ENCODE assay signal across 9 cellular contexts in the genomic region with DNA sequence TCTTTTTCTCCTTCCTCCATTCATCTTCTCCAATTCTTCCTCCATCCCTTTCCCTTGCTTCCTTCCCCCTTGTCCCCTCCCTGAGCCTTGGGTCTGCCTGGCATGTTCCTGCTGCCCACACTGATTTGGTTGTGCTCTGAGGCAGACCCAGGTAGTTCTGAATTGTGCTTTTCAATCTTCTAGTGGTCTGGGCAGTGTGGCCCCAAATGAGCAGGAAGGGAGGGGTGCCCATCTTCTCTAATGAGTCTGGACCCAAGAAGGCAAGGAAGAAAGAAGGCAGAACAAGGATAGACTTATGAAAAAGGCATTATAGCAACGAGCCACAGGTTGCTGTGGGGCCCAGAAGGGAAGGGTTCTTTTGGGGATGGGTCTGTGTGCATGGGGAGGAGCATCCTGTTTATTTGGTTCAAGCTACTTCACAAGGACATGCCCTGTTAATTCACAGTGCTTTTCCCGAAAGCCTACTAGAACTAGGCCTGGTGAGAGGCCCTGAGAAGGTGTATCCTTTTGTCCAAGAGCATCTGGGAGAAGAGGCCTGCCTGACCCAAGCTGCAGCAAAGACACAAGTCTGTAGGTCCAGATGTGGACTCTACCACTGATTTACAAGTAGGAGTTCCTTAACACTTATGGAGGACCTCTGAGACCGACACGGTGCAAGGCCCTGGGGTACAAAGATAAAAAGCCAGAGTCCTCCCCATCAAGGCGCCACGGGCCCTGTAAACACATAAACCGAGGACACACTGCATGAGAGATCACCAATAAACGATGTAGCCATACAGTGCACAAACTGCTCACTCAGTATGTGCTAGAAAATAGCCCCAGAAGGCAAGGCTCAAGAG. TPM values are rescaled to one million over a fixed set of nuclear protein-coding genes. Genes with fewer than 3 reads are reported as not detected.
DNase-seq lines count a peak whose midpoint lies in the region; ATAC-seq and TF ChIP-seq lines count a peak whose summit lies in the region.
"Had no signal": no experiment of that assay in that cellular context is flagged by ENCODE, and none has a peak within 500 bp of the region (broad histone marks: within the 10 kb centered on the region; RNA-seq: fewer than 3 reads in every experiment).

No MANE protein-coding gene starts in this region.

- no peaks in the 10 kb centered on the region for H3K27me3 Mint-ChIP-seq in naive thymus-derived CD4-positive, alpha-beta T cell

- DNase-seq in AG10803 (ENCODE audit: low read depth) = peak; percentile 15
- peak; percentile 42 for DNase-seq in Karpas-422
- DNase-seq in colonic mucosa = peak; percentile 33
- DNase-seq in naive thymus-derived CD4-positive, alpha-beta T cell = no peak
- no peak for DNase-seq in NCI-H1930 (lab: John Stamatoyannopoulos, UW)
- no peak for DNase-seq in DMS153 treated with DMSO at 0.1 percent for 48 hours (lab: John Stamatoyannopoulos, UW; ENCODE audit: unreplicated experiment)
- DNase-seq in NCI-H187 (lab: John Stamatoyannopoulos, UW) = no peak
- DNase-seq: activated CD4-positive, alpha-beta T cell treated with anti-CD3 and anti-CD28 coated beads, Interleukin-2, amount 50 U/mL, for 48 hours had no signal

- H3K4me1 Mint-ChIP-seq in naive thymus-derived CD4-positive, alpha-beta T cell = peaks cover 33 to 57% (median 52%) of the 10 kb centered on the region in 7 donors

- no peaks in the 10 kb centered on the region for H3K9me3 Mint-ChIP-seq in naive thymus-derived CD4-positive, alpha-beta T cell

- H4K20me1 ChIP-seq in Karpas-422 (ENCODE audit: insufficient read depth, low read depth, low read length) = no peaks in the 10 kb centered on the region

- POLR2A ChIA-PET in naive thymus-derived CD4-positive, alpha-beta T cell (lab: Charles Lee) = interaction anchor here (1.1 to 6.2 kb wide), 6 partner anchors 15 to 157 kb away, joined by 3 to 62 read pairs (median 19); partner anchors contain the start of gene SRSF5

- TF ChIP-seq CTCF in AG10803 (conservative IDR thresholded peaks at IDR 0.05; ENCODE audit: low read length) (no peak), colonic mucosa (IDR thresholded peaks at IDR 0.05) (no peak)

- intact Hi-C loops in colonic mucosa (cut with DNase I) = no loop called here
- intact Hi-C loops in naive thymus-derived CD4-positive, alpha-beta T cell (cut with micrococcal nuclease) = loop anchor here (2.0 to 10.0 kb wide), 11 partner anchors 15 to 1935 kb away; partner anchors contain the start of genes ACTN1 (in 1 of the 2), DCAF5 (in 1 of the 2), ERH (in 1 of the 2) and MAP3K9 (in 1 of the 2)

- peak overlapping the region; percentile 86 to 97 (median 90) for H3K4me3 Mint-ChIP-seq in naive thymus-derived CD4-positive, alpha-beta T cell

- no peaks in the 10 kb centered on the region for H3K27me3 ChIP-seq in Karpas-422 (ENCODE audit: low read length)
- H3K27me3 ChIP-seq in colonic mucosa = no peaks in the 10 kb centered on the region
- H3K27me3 ChIP-seq in naive thymus-derived CD4-positive, alpha-beta T cell (ENCODE audit: control insufficient read depth in 2 of 2, insufficient read depth in 2 of 2, low read length in 2 of 2) = no peaks in the 10 kb centered on the region

- H3K4me3 ChIP-seq in AG10803 (ENCODE audit: low read length) (peak overlapping the region; percentile 72), Karpas-422 (ENCODE audit: low read length) (peak overlapping the region; percentile 79), colonic mucosa (peak overlapping the region; percentile 22)
- peak overlapping the region; percentile 84 for H3K4me3 ChIP-seq in naive thymus-derived CD4-positive, alpha-beta T cell (ENCODE audit: low read length)

- H3K27ac ChIP-seq in Karpas-422 (ENCODE audit: low read length) (peak overlapping the region; percentile 69), colonic mucosa (peak overlapping the region; percentile 63)
- H3K27ac ChIP-seq in naive thymus-derived CD4-positive, alpha-beta T cell (ENCODE audit: low read depth, low read length) = peak overlapping the region; percentile 81

- CTCF ChIA-PET in naive thymus-derived CD4-positive, alpha-beta T cell (lab: Charles Lee) = interaction anchor here (1.2 kb wide), 1 partner anchor 13 kb away, joined by 3 read pairs; no protein-coding TSS in a partner anchor

- peak overlapping the region; percentile 96 for H3K4me2 ChIP-seq in Karpas-422 (ENCODE audit: low read depth, low read length, poor library complexity, severe bottlenecking)

- peak overlapping the region; percentile 88 to 96 (median 93) for H3K27ac Mint-ChIP-seq in naive thymus-derived CD4-positive, alpha-beta T cell

- peak overlapping the region; percentile 74 for H2AFZ ChIP-seq in Karpas-422 (ENCODE audit: low read length)

- peaks cover 0 to 11% (median 0%) of the 10 kb centered on the region in 5 donors for H3K36me3 Mint-ChIP-seq in naive thymus-derived CD4-positive, alpha-beta T cell

- no peak for ATAC-seq in naive thymus-derived CD4-positive, alpha-beta T cell
- ATAC-seq in HG03045 (IDR thresholded peaks at IDR 0.05; ENCODE audit: unreplicated experiment) = no peak

- H3K4me1 ChIP-seq in Karpas-422 (ENCODE audit: low read length) (peaks cover 47% of the 10 kb centered on the region), colonic mucosa (peaks cover 8% of the 10 kb centered on the region)
- peaks cover 27 to 42% of the 10 kb centered on the region in 2 donors for H3K4me1 ChIP-seq in naive thymus-derived CD4-positive, alpha-beta T cell (ENCODE audit: control insufficient read depth in 2 of 2, insufficient read depth in 2 of 2, low read length in 2 of 2)

- peaks cover 28% of the 10 kb centered on the region for H3K79me2 ChIP-seq in Karpas-422 (ENCODE audit: low read length)

- H3K9me2 ChIP-seq in Karpas-422 (replicated peaks; ENCODE audit: insufficient read depth, low read length) = no peaks in the 10 kb centered on the region

- H3K36me3 ChIP-seq in Karpas-422 (ENCODE audit: insufficient read depth, low read length) (0 out of 2 replicates have a peak, but pooled peaks cover 3% of the 10 kb centered on the region), colonic mucosa (no peaks in the 10 kb centered on the region)
- no peaks in the 10 kb centered on the region for H3K36me3 ChIP-seq in naive thymus-derived CD4-positive, alpha-beta T cell (ENCODE audit: control insufficient read depth in 2 of 3, insufficient read depth in 3 of 3, low read length in 3 of 3)

- H3K9ac ChIP-seq in Karpas-422 (ENCODE audit: low read length) = peak overlapping the region; percentile 79
- peak overlapping the region; percentile 38 to 86 for H3K9ac ChIP-seq in colonic mucosa (ENCODE audit: low read depth in 2 of 2, low read length in 2 of 2)

- H3K9me3 ChIP-seq in Karpas-422 (ENCODE audit: low read length) (no peaks in the 10 kb centered on the region), colonic mucosa (no peaks in the 10 kb centered on the region)
- H3K9me3 ChIP-seq in naive thymus-derived CD4-positive, alpha-beta T cell (ENCODE audit: control insufficient read depth in 2 of 3, low read length in 3 of 3) = no peaks in the 10 kb centered on the region

RNA-seq across cellular contexts. Expression of gene SUSD6, which starts 1.2 kb away (rescaled TPM):
- total RNA-seq in Karpas-422 (2014; rRNA removed; shearing (Covaris generic); ENCODE audit: low replicate concordance) = 43.8 and 46.0 TPM in 2 replicates
- 10 to 100 TPM; 27.3 to 70.3 TPM for total RNA-seq in colonic mucosa
- total RNA-seq in naive thymus-derived CD4-positive, alpha-beta T cell = 10 to 100 TPM; 42.9 to 90.8 (median 65.0) TPM
- 1 to 10 TPM; 4.3 to 6.3 TPM for polyA plus RNA-seq in naive thymus-derived CD4-positive, alpha-beta T cell

RNA-seq across cellular contexts. Expression of gene CCDC177, which starts 35.6 kb away (rescaled TPM):
- not detected in 2 replicates for total RNA-seq in Karpas-422 (2014; rRNA removed; shearing (Covaris generic); ENCODE audit: low replicate concordance)
- not detected for total RNA-seq in colonic mucosa
- total RNA-seq in naive thymus-derived CD4-positive, alpha-beta T cell = not detected
- not detected for polyA plus RNA-seq in naive thymus-derived CD4-positive, alpha-beta T cell

Comparison
In these comparisons a context has a peak if more than half of its experiments do, and no peak if none do; other contexts are left out.
1. DNase-seq: peak in AG10803 (single experiment), Karpas-422 (single experiment) and colonic mucosa (single experiment); none in naive thymus-derived CD4-positive, alpha-beta T cell (0 of 9), NCI-H1930 (0 of 2), DMS153 treated with DMSO at 0.1 percent for 48 hours (single experiment) and NCI-H187 (0 of 2).
2. H3K4me3 ChIP-seq: peak in every context shown above with its lines; median percentile 84 in naive thymus-derived CD4-positive, alpha-beta T cell; 79 in Karpas-422; 72 in AG10803; 22 in colonic mucosa.
3. Peak in every context shown above with its lines, with median percentiles within 50 percentile points of each other: H3K27ac ChIP-seq.